Comparison of ENCODE assay signal across 12 cellular contexts in genomic region chr6:116363759-116364158, GRCh38. TPM values are rescaled to one million over a fixed set of nuclear protein-coding genes. Genes with fewer than 3 reads are reported as not detected.
DNase-seq lines count a peak whose midpoint lies in the region; ATAC-seq and TF ChIP-seq lines count a peak whose summit lies in the region.
"Had no signal": no experiment of that assay in that cellular context is flagged by ENCODE, and none has a peak within 500 bp of the region (broad histone marks: within the 10 kb centered on the region; RNA-seq: fewer than 3 reads in every experiment).

No MANE protein-coding gene starts in this region.

- intact Hi-C loops in IMR-90 (cut with micrococcal nuclease): no loop called here

- H3K27ac ChIP-seq in IMR-90 (ENCODE audit: insufficient read depth, low read length) (no peak overlapping the region), hepatocyte (peak overlapping the region; percentile 45)
- H3K27ac ChIP-seq: psoas muscle had no signal

- no peak overlapping the region; the same call in 1 of the 2 replicates for H2BK20ac ChIP-seq in IMR-90 (ENCODE audit: low read depth, low read length)

- no peaks in the 10 kb centered on the region for H3K9me2 ChIP-seq in hepatocyte (replicated peaks; ENCODE audit: insufficient read depth)

- POLR2A ChIA-PET in IMR-90 (lab: Charles Lee; ENCODE audit: unreplicated experiment): no interaction called here

- no peaks in the 10 kb centered on the region for H3K9me3 ChIP-seq in IMR-90 (ENCODE audit: control insufficient read depth, insufficient read depth, low read length)
- H3K9me3 ChIP-seq in hepatocyte (ENCODE audit: low read depth): no peaks in the 10 kb centered on the region
- H3K9me3 ChIP-seq: body of pancreas, psoas muscle had no signal

- CTCF ChIA-PET in IMR-90 (lab: Yijun Ruan, JAX): no interaction called here

- H3K27ac Mint-ChIP-seq in nephron progenitor cell: no peak overlapping the region

- H3K4ac ChIP-seq in IMR-90 (ENCODE audit: low read depth, low read length): no peak overlapping the region; the same call in 1 of the 2 replicates

- ATAC-seq in IMR-90 (ENCODE audit: low read depth) (peak; percentile 40; the same call in 1 of the 2 replicates), HG03025 (IDR thresholded peaks at IDR 0.05; ENCODE audit: low FRiP score, unreplicated experiment) (no peak), HG02759 (IDR thresholded peaks at IDR 0.05; ENCODE audit: unreplicated experiment) (no peak)
- ATAC-seq: body of pancreas, psoas muscle had no signal

- H2BK120ac ChIP-seq in IMR-90 (ENCODE audit: low read depth, low read length): no peak overlapping the region

- no peak overlapping the region for H4K8ac ChIP-seq in IMR-90 (ENCODE audit: low read depth in 2 of 2, low read length in 2 of 2)

- no peaks in the 10 kb centered on the region for H4K20me1 ChIP-seq in IMR-90 (ENCODE audit: insufficient read depth, low read length)
- H4K20me1 ChIP-seq in hepatocyte (ENCODE audit: insufficient read depth, poor library complexity, severe bottlenecking): no peaks in the 10 kb centered on the region

- H3K4me3 ChIP-seq in IMR-90 (ENCODE audit: insufficient read depth, low read depth, low read length) (no peak overlapping the region), hepatocyte (no peak overlapping the region)
- H3K4me3 ChIP-seq: body of pancreas, psoas muscle had no signal

- no peak overlapping the region for H3K14ac ChIP-seq in IMR-90 (replicated peaks; ENCODE audit: low read depth, low read length)

- no peaks in the 10 kb centered on the region for H3K79me2 ChIP-seq in hepatocyte

- H3K4me1 ChIP-seq in IMR-90 (ENCODE audit: control insufficient read depth, insufficient read depth, low read length) (no peaks in the 10 kb centered on the region; the same call in 1 of the 2 replicates), hepatocyte (ENCODE audit: insufficient read depth) (peaks cover 4% of the 10 kb centered on the region)
- H3K4me1 ChIP-seq: body of pancreas, psoas muscle had no signal

- no peak overlapping the region for H3K23ac ChIP-seq in IMR-90 (ENCODE audit: low read depth, low read length)

- no peak overlapping the region for H4K91ac ChIP-seq in IMR-90 (ENCODE audit: insufficient read depth, low read depth, low read length)

- H3K27me3 Mint-ChIP-seq in nephron progenitor cell (ENCODE audit: low read depth, poor library complexity): no peaks in the 10 kb centered on the region

- H3K4me2 ChIP-seq in IMR-90 (ENCODE audit: low read depth, low read length) (peak overlapping the region; percentile 68; the same call in 1 of the 2 replicates), hepatocyte (no peak overlapping the region)

- no peak for TF ChIP-seq RAD21 in IMR-90 (IDR thresholded peaks at IDR 0.05; ENCODE audit: low read length)

- H3K56ac ChIP-seq in IMR-90 (ENCODE audit: extremely low read depth, insufficient read depth, low read length): no peak overlapping the region

- no peak overlapping the region; the same call in 1 of the 2 replicates for H4K5ac ChIP-seq in IMR-90 (ENCODE audit: low read depth, low read length)

- in situ Hi-C loops in ACHN (cut with HindIII; ENCODE audit: low pct_ligation_motif_present, low pct_unique_long_range_greater_than_20kb, low sequenced_read_pairs) (no loop called here), IMR-90 (cut with MboI; ENCODE audit: low sequenced_read_pairs) (no loop called here)

- H2AFZ ChIP-seq in IMR-90 (replicated peaks; ENCODE audit: low read length, poor library complexity): no peak overlapping the region
- peak overlapping the region; percentile 0 for H2AFZ ChIP-seq in hepatocyte

- peak overlapping the region; percentile 25 for H2BK5ac ChIP-seq in IMR-90 (ENCODE audit: low read depth, low read length, poor library complexity, severe bottlenecking)

- dilution Hi-C loops in IMR-90 (cut with HindIII; ENCODE audit: low sequenced_read_pairs, unreplicated experiment): no loop called here

- H3K9me3 Mint-ChIP-seq in nephron progenitor cell: no peaks in the 10 kb centered on the region

- no peaks in the 10 kb centered on the region for H3K27me3 ChIP-seq in IMR-90 (ENCODE audit: control insufficient read depth, insufficient read depth, low read length)
- no peaks in the 10 kb centered on the region for H3K27me3 ChIP-seq in hepatocyte
- H3K27me3 ChIP-seq: body of pancreas had no signal

- DNase-seq in ACHN: peak; percentile 60
- peak; percentile 38 for DNase-seq in IMR-90
- DNase-seq in amniotic epithelial cell (ENCODE audit: low read depth): peak; percentile 56
- DNase-seq in hepatocyte (ENCODE audit: low spot score): no peak
- no peak for DNase-seq in occipital lobe (lab: John Stamatoyannopoulos, UW)
- DNase-seq in nephron progenitor cell: no peak
- DNase-seq: activated T-cell treated with anti-CD3 and anti-CD28 coated beads for 4 hours, body of pancreas, NCI-H1930, psoas muscle had no signal

- H2AK9ac ChIP-seq in IMR-90 (replicated peaks; ENCODE audit: low read depth, low read length, poor library complexity): no peak overlapping the region

- H2AK5ac ChIP-seq in IMR-90 (ENCODE audit: low read depth, low read length): peak overlapping the region; percentile 40; the same call in 1 of the 2 replicates

- no TSS peak for BruUV-seq in IMR-90 (replicated peaks; lab: Mats Ljungman, UMichigan)

- no peaks in the 10 kb centered on the region for H3K4me1 Mint-ChIP-seq in nephron progenitor cell

- no peak for TF ChIP-seq POLR2A in IMR-90 (IDR thresholded peaks at IDR 0.05; ENCODE audit: low read depth, low read length)

- H3K36me3 Mint-ChIP-seq in nephron progenitor cell (ENCODE audit: low read depth): peaks cover 12% of the 10 kb centered on the region

- H3K9ac ChIP-seq in IMR-90 (ENCODE audit: low read depth, low read length): no peak overlapping the region

- H3K36me3 ChIP-seq in IMR-90 (ENCODE audit: control insufficient read depth, insufficient read depth, low read length) (no peaks in the 10 kb centered on the region), hepatocyte (replicated peaks; ENCODE audit: insufficient read depth, low read depth) (no peaks in the 10 kb centered on the region)

- peak overlapping the region; percentile 57; the same call in 1 of the 2 replicates for H3K18ac ChIP-seq in IMR-90 (ENCODE audit: low read depth, low read length)

- no peak overlapping the region for H2BK15ac ChIP-seq in IMR-90 (ENCODE audit: low read depth, low read length)

- TF ChIP-seq CTCF in IMR-90 (conservative IDR thresholded peaks at IDR 0.05; ENCODE audit: low read depth, low read length) (no peak), hepatocyte (IDR thresholded peaks at IDR 0.05; ENCODE audit: poor library complexity) (no peak), nephron progenitor cell (IDR thresholded peaks at IDR 0.05) (no peak)

- no peak overlapping the region for H3K4me3 Mint-ChIP-seq in nephron progenitor cell

- H3K79me1 ChIP-seq in IMR-90 (ENCODE audit: low read depth in 1 of 2, low read length in 2 of 2): peaks cover 3 to 8% of the 10 kb centered on the region in 2 experiments; a peak in 1 of 4 replicates

- no peaks in the 10 kb centered on the region for H3K9me1 ChIP-seq in IMR-90 (ENCODE audit: insufficient read depth, low read length)

TF ChIP-seq in IMR-90, 13 proteins besides CTCF, POLR2A, EP300 and RAD21:
- TF ChIP-seq SMC3 (IDR thresholded peaks at IDR 0.05; ENCODE audit: low read depth, low read length) (no peak), USF2 (IDR thresholded peaks at IDR 0.05; ENCODE audit: low read depth, low read length) (no peak), RCOR1 (IDR thresholded peaks at IDR 0.05; ENCODE audit: insufficient replicate concordance, low read length) (no peak), CHD1 (IDR thresholded peaks at IDR 0.05; ENCODE audit: low read depth, low read length) (no peak), CEBPB (IDR thresholded peaks at IDR 0.05; ENCODE audit: low read depth, low read length) (no peak), RFX5 (IDR thresholded peaks at IDR 0.05; ENCODE audit: low read depth, low read length) (no peak), MAFK (IDR thresholded peaks at IDR 0.05; ENCODE audit: low read depth, low read length) (no peak), MAZ (IDR thresholded peaks at IDR 0.05; ENCODE audit: borderline replicate concordance, low read depth, low read length) (no peak), ELK1 (IDR thresholded peaks at IDR 0.05; ENCODE audit: borderline replicate concordance, low read depth, low read length) (no peak), BHLHE40 (IDR thresholded peaks at IDR 0.05; ENCODE audit: low read depth, low read length) (no peak), FOS (IDR thresholded peaks at IDR 0.05; ENCODE audit: low read depth, low read length) (no peak; the same call in 1 of the 2 replicates), NFE2L2 (IDR thresholded peaks at IDR 0.05; ENCODE audit: low read depth, low read length) (no peak), MXI1 (IDR thresholded peaks at IDR 0.05; ENCODE audit: borderline replicate concordance, low read depth, low read length) (no peak)

RNA-seq across cellular contexts. Expression of gene DSE, which starts 7.0 kb away (rescaled TPM):
- total RNA-seq in IMR-90 (2012; rRNA removed): 132 and 154 TPM in 2 replicates
- polyA plus RNA-seq in IMR-90 (2012; rRNA removed): 43.9 and 48.0 TPM in 2 replicates
- polyA plus RNA-seq in IMR-90 (2012; cell fraction: cytosol; rRNA removed): 19.3 and 19.7 TPM in 2 replicates
- 23.4 and 39.5 TPM in 2 replicates for polyA plus RNA-seq in IMR-90 (2012; cell fraction: nucleus; rRNA removed; ENCODE audit: low replicate concordance)
- 36.9 and 45.0 TPM in 2 replicates for total RNA-seq in hepatocyte
- polyA plus RNA-seq in hepatocyte: 19.9 and 22.4 TPM in 2 replicates
- total RNA-seq in occipital lobe: 26.2 TPM

Comparison
In these comparisons a context has a peak if more than half of its experiments do, and no peak if none do; other contexts are left out.
1. DNase-seq: peak in ACHN (single experiment), IMR-90 (single experiment) and amniotic epithelial cell (single experiment); none in hepatocyte (single experiment), occipital lobe (single experiment) and nephron progenitor cell (single experiment).